In the genomic region with DNA sequence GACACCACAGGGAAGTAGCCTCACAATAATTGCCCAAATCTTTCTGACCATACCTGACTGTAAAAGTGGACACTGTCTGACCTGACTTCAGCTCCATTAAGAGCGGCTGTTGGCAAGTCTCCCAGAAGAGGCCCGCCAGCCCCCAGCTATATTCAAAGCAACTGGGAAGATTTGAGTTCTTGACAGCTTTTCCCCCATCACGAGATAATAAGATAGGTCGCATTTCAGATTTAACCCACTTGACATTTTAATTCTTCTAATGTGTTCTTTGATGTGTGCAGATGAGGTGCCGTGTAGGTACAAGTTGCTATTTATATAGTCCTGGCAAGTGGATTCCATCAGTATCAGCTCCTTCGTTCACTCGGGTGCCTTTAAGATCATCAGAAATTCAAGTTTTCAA, we compare ENCODE assay signal across 19 cellular contexts.
DNase-seq lines count a peak whose midpoint lies in the region; TF ChIP-seq lines count a peak whose summit lies in the region.
"Had no signal": no experiment of that assay in that cellular context is flagged by ENCODE, and none has a peak within 500 bp of the region (broad histone marks: within the 10 kb centered on the region; RNA-seq: fewer than 3 reads in every experiment).

No MANE protein-coding gene starts in this region.

- no peak overlapping the region for H3K27ac Mint-ChIP-seq in CD4-positive, alpha-beta memory T cell
- H3K27ac Mint-ChIP-seq: B cell; CD4-positive, CD25-positive, alpha-beta regulatory T cell; HFFc6 had no signal

- H3K36me3 ChIP-seq in cardiac muscle cell, result no peaks in the 10 kb centered on the region
- no peaks in the 10 kb centered on the region for H3K36me3 ChIP-seq in CD4-positive, alpha-beta memory T cell (ENCODE audit: insufficient read depth, low read length)
- H3K36me3 ChIP-seq: BLaER1, HAP-1 had no signal

- H3K4me3 ChIP-seq in cardiac muscle cell, result no peak overlapping the region
- no peak overlapping the region for H3K4me3 ChIP-seq in CD4-positive, alpha-beta memory T cell (ENCODE audit: low read length in 2 of 2)
- H3K4me3 ChIP-seq: BLaER1, GM12878, HAP-1 had no signal

- no peaks in the 10 kb centered on the region for H3K36me3 Mint-ChIP-seq in CD4-positive, alpha-beta memory T cell
- H3K36me3 Mint-ChIP-seq: CD4-positive, CD25-positive, alpha-beta regulatory T cell; CD8-positive, alpha-beta memory T cell had no signal

- no peaks in the 10 kb centered on the region for H3K27me3 ChIP-seq in cardiac muscle cell
- no peaks in the 10 kb centered on the region for H3K27me3 ChIP-seq in CD4-positive, alpha-beta memory T cell (ENCODE audit: insufficient read depth, low read length)
- H3K27me3 ChIP-seq: BLaER1 had no signal

- CTCF ChIA-PET in CD4-positive, alpha-beta memory T cell (lab: Charles Lee; ENCODE audit: partially characterized antibody), result no interaction called here

- no peaks in the 10 kb centered on the region for H3K4me1 Mint-ChIP-seq in CD4-positive, alpha-beta memory T cell
- H3K4me1 Mint-ChIP-seq: B cell; CD4-positive, CD25-positive, alpha-beta regulatory T cell; CD8-positive, alpha-beta memory T cell had no signal

- H3K9me3 Mint-ChIP-seq in CD4-positive, alpha-beta memory T cell, result peaks cover 0 to 8% (median 0%) of the 10 kb centered on the region in 8 donors
- H3K9me3 Mint-ChIP-seq: CD8-positive, alpha-beta memory T cell had no signal

- no peaks in the 10 kb centered on the region for H3K9me3 ChIP-seq in cardiac muscle cell (ENCODE audit: low read depth)
- no peaks in the 10 kb centered on the region for H3K9me3 ChIP-seq in CD4-positive, alpha-beta memory T cell (ENCODE audit: control insufficient read depth in 1 of 2, low read length in 2 of 2)
- H3K9me3 ChIP-seq: BLaER1, HAP-1 had no signal

- POLR2A ChIA-PET in CD4-positive, alpha-beta memory T cell (lab: Charles Lee; ENCODE audit: partially characterized antibody), result no interaction called here

- no peak for TF ChIP-seq CTCF in cardiac muscle cell (IDR thresholded peaks at IDR 0.05; ENCODE audit: low read depth, low read length)

- peak in 1 of 2 donors; percentile 67 for DNase-seq in cardiac muscle cell (ENCODE audit: low read depth in 1 of 2, low spot score in 1 of 2)
- DNase-seq in cardiac septum (ENCODE audit: low spot score), result no peak
- DNase-seq in NCI-H82 treated with DMSO at 0.1 percent for 48 hours (lab: John Stamatoyannopoulos, UW; ENCODE audit: unreplicated experiment), result peak; percentile 15
- peak; percentile 42 for DNase-seq in putamen (ENCODE audit: low spot score)
- no peak for DNase-seq in CD4-positive, alpha-beta memory T cell
- DNase-seq in GM19240 (ENCODE audit: insufficient read length, low spot score), result no peak
- DNase-seq: CD4-positive, CD25-positive, alpha-beta regulatory T cell; CD8-positive, alpha-beta memory T cell; DMS 273 treated with DMSO at 0.1 percent for 48 hours; DMS79; EL; GDM1; GOT3; HFFc6 had no signal

- peak overlapping the region; percentile 84 for H3K27ac ChIP-seq in cardiac muscle cell
- no peak overlapping the region for H3K27ac ChIP-seq in CD4-positive, alpha-beta memory T cell (ENCODE audit: low read depth, low read length)
- H3K27ac ChIP-seq: BLaER1, C4-2B had no signal

- intact Hi-C loops in cardiac septum (cut with DNase I), result no loop called here
- intact Hi-C loops in CD4-positive, alpha-beta memory T cell (cut with micrococcal nuclease), result no loop called here

- peaks cover 2 to 6% of the 10 kb centered on the region in 2 donors for H3K27me3 Mint-ChIP-seq in CD4-positive, alpha-beta memory T cell
- H3K27me3 Mint-ChIP-seq: B cell; CD4-positive, CD25-positive, alpha-beta regulatory T cell had no signal

- no peak overlapping the region for H3K4me3 Mint-ChIP-seq in CD4-positive, alpha-beta memory T cell
- H3K4me3 Mint-ChIP-seq: B cell; CD4-positive, CD25-positive, alpha-beta regulatory T cell; CD8-positive, alpha-beta memory T cell; HFFc6 had no signal

- H3K4me1 ChIP-seq in cardiac muscle cell (ENCODE audit: low read depth), result peaks cover 29% of the 10 kb centered on the region
- H3K4me1 ChIP-seq in CD4-positive, alpha-beta memory T cell (ENCODE audit: insufficient read depth, low read length), result no peaks in the 10 kb centered on the region
- H3K4me1 ChIP-seq: BLaER1, HAP-1 had no signal

Comparison
In these comparisons a context has a peak if more than half of its experiments do, and no peak if none do; other contexts are left out.
1. DNase-seq: peak in NCI-H82 treated with DMSO at 0.1 percent for 48 hours (single experiment) and putamen (single experiment); none in cardiac septum (single experiment), CD4-positive, alpha-beta memory T cell (0 of 5) and GM19240 (single experiment).